ENCODE assay signal across 8 cellular contexts in genomic region chr1:46535063-46535462, GRCh38. TPM values are rescaled to one million over a fixed set of nuclear protein-coding genes. Genes with fewer than 3 reads are reported as not detected.
DNase-seq lines count a peak whose midpoint lies in the region; ATAC-seq and TF ChIP-seq lines count a peak whose summit lies in the region.

No MANE protein-coding gene starts in this region.

- no TSS peak for BruUV-seq in Panc1 (replicated peaks; lab: Mats Ljungman, UMichigan)

- H3K27ac ChIP-seq in Panc1 (ENCODE audit: low read length) (no peak overlapping the region), thyroid gland (no peak overlapping the region)

- no peak for DNase-seq in Right ventricle myocardium superior
- DNase-seq in cardiac septum (ENCODE audit: low spot score): no peak
- DNase-seq in Panc1 (ENCODE audit: low read depth, low spot score): peak; percentile 25
- peak; percentile 31 to 49 for DNase-seq in erythroblast (lab: John Stamatoyannopoulos, UW)
- DNase-seq in thyroid gland: peak; percentile 31 to 38
- DNase-seq in T1000 (lab: John Stamatoyannopoulos, UW): no peak
- DNase-seq in activated T-cell treated with anti-CD3 and anti-CD28 coated beads, Interleukin-2, amount 50 U/mL, for 1 hour: no peak
- DNase-seq in DMS79 (lab: John Stamatoyannopoulos, UW): no peak

- TF ChIP-seq POLR2A in erythroblast (IDR thresholded peaks at IDR 0.05; ENCODE audit: low read length) (no peak), thyroid gland (IDR thresholded peaks at IDR 0.05) (no peak)

- whole genome bisulfite sequencing in thyroid gland, 2 donors: 53 to 64% methylated on average over 2 of the region's 2 CpGs

- in situ Hi-C loops in Panc1 (cut with HindIII; ENCODE audit: low pct_unique_long_range_greater_than_20kb, low sequenced_read_pairs): no loop called here

- TF ChIP-seq CTCF in Panc1 (IDR thresholded peaks at IDR 0.05) (peak; percentile 81), thyroid gland (IDR thresholded peaks at IDR 0.05) (peak in 1 of 6 experiments; percentile 32)

- POLR2A ChIA-PET in Panc1 (lab: Charles Lee): no interaction called here

- H3K9me3 ChIP-seq in Panc1 (ENCODE audit: control insufficient read depth, insufficient read depth, low read depth, low read length): no peaks in the 10 kb centered on the region
- H3K9me3 ChIP-seq in thyroid gland: no peaks in the 10 kb centered on the region

- ATAC-seq in Right ventricle myocardium superior (ENCODE audit: poor library complexity): peak; percentile 34
- peak; percentile 65 for ATAC-seq in Panc1

- H3K36me3 ChIP-seq in Panc1 (ENCODE audit: control insufficient read depth, insufficient read depth, low read length) (no peaks in the 10 kb centered on the region), thyroid gland (no peaks in the 10 kb centered on the region)

- H3K4me1 ChIP-seq in Panc1 (ENCODE audit: control insufficient read depth, insufficient read depth, low read length) (0 out of 2 replicates have a peak, but pooled peaks cover 2% of the 10 kb centered on the region), thyroid gland (peaks cover 0 to 5% of the 10 kb centered on the region in 2 donors)

- H3K4me3 ChIP-seq in Panc1 (ENCODE audit: low read depth in 2 of 2, low read length in 2 of 2) (no peak overlapping the region), thyroid gland (replicated peaks in 1 of 3) (no peak overlapping the region)

- peaks cover 8% of the 10 kb centered on the region for H3K27me3 ChIP-seq in Panc1 (ENCODE audit: control insufficient read depth, insufficient read depth, low read length)
- no peaks in the 10 kb centered on the region for H3K27me3 ChIP-seq in thyroid gland

- CTCF ChIA-PET in Panc1 (lab: Charles Lee): interaction anchor here (0.5 to 1.2 kb wide), 6 partner anchors 55 to 171 kb away, joined by 3 to 5 read pairs (median 4); no protein-coding TSS in a partner anchor

- intact Hi-C loops in Right ventricle myocardium superior (cut with DNase I) (loop anchor here (10.0 kb wide), 1 partner anchor 190 kb away; no protein-coding TSS in a partner anchor), cardiac septum (cut with DNase I) (no loop called here), Panc1 (cut with micrococcal nuclease; ENCODE audit: unreplicated experiment) (loop anchor here (10.0 kb wide), 1 partner anchor 190 kb away; no protein-coding TSS in a partner anchor), thyroid gland (cut with DNase I) (no loop called here)

RNA-seq across cellular contexts. Expression of gene KNCN, which starts 16.4 kb away (rescaled TPM):
- total RNA-seq in Right ventricle myocardium superior (not detected), cardiac septum (not detected), Panc1 (2021; ENCODE audit: unreplicated experiment) (not detected), thyroid gland (not detected)
- not detected for polyA plus RNA-seq in Panc1 (2012; ENCODE audit: insufficient read length)

RNA-seq across cellular contexts. Expression of gene DMBX1, which starts 45.4 kb away (rescaled TPM):
- not detected for total RNA-seq in Right ventricle myocardium superior
- not detected for total RNA-seq in cardiac septum
- 0.05 TPM for total RNA-seq in Panc1 (2021; ENCODE audit: unreplicated experiment)
- 0.15 TPM for polyA plus RNA-seq in Panc1 (2012; ENCODE audit: insufficient read length)
- not detected for total RNA-seq in thyroid gland

Comparison
In these comparisons a context has a peak if more than half of its experiments do, and no peak if none do; other contexts are left out.
1. intact Hi-C loops: an anchor here in Right ventricle myocardium superior (10.0 kb wide) and Panc1 (10.0 kb wide); none called in cardiac septum and thyroid gland.
2. DNase-seq: peak in Panc1 (single experiment), erythroblast (2 of 2) and thyroid gland (2 of 2); none in Right ventricle myocardium superior (single experiment), cardiac septum (single experiment), T1000 (single experiment), activated T-cell treated with anti-CD3 and anti-CD28 coated beads, Interleukin-2, amount 50 U/mL, for 1 hour (single experiment) and DMS79 (single experiment).